30 cellular contexts compared by ENCODE assay signal in the genomic region with DNA sequence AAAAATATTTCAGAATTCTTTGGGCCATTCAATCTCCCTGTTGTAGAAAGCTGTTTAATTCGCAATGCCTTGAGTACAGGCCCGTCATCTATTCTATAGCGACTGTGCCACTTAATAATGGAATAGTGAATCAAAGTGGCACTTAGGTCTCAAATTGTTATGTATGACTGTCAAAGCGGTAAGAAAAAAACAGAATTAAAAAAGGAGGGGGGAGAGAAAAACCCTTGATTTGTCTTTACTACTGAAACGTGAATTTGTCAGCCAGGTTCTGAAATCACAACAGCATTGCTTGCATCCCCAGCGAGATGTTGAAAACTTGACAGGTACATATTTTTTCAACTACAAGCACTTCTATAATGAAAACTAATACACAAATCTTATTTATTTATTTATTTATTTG.
"Had no signal": no experiment of that assay in that cellular context is flagged by ENCODE, and none has a peak within 500 bp of the region (broad histone marks: within the 10 kb centered on the region; RNA-seq: fewer than 3 reads in every experiment).

No MANE protein-coding gene starts in this region.

- H3K4me3 ChIP-seq: ascending aorta, cardiac muscle cell had no signal

- H3K9me3 ChIP-seq: ascending aorta had no signal

- DNase-seq: activated CD4-positive, alpha-beta memory T cell treated with anti-CD3 and anti-CD28 coated beads, Interleukin-2, amount 10 ng/mL, durations not matched to agents 7 days and 5 days; activated CD4-positive, alpha-beta T cell treated with anti-CD3 and anti-CD28 coated beads for 1 hour; activated CD4-positive, alpha-beta T cell treated with anti-CD3 and anti-CD28 coated beads for 36 hours; activated CD4-positive, alpha-beta T cell treated with anti-CD3 and anti-CD28 coated beads for 48 hours; activated CD4-positive, alpha-beta T cell treated with anti-CD3 and anti-CD28 coated beads, Interleukin-2, amount 10 ng/mL, durations not matched to agents 7 days and 5 days; activated CD4-positive, alpha-beta T cell treated with anti-CD3 and anti-CD28 coated beads, Interleukin-2, amount 50 U/mL, for 48 hours; activated CD4-positive, CD25-positive, alpha-beta regulatory T cell; activated CD8-positive, alpha-beta memory T cell treated with anti-CD3 and anti-CD28 coated beads for 24 hours; activated CD8-positive, alpha-beta memory T cell treated with anti-CD3 and anti-CD28 coated beads, Interleukin-2, amount 10 ng/mL, durations not matched to agents 7 days and 5 days; activated CD8-positive, alpha-beta memory T cell treated with anti-CD3 and anti-CD28 coated beads, Interleukin-2, amount 50 U/mL, for 48 hours; activated CD8-positive, alpha-beta T cell treated with anti-CD3 and anti-CD28 coated beads, Interleukin-2, amount 10 ng/mL, durations not matched to agents 7 days and 5 days; activated effector memory CD4-positive, alpha-beta T cell treated with Interleukin-2 at 50 U/mL for 16 hours; activated gamma-delta T cell; activated naive CD4-positive, alpha-beta T cell treated with anti-CD3 and anti-CD28 coated beads, Interleukin-2, amount 10 ng/mL, durations not matched to agents 7 days and 5 days; activated naive CD4-positive, alpha-beta T cell treated with Interleukin-2 at 50 U/mL for 16 hours; activated naive CD8-positive, alpha-beta T cell treated with anti-CD3 and anti-CD28 coated beads, Interleukin-2, amount 10 ng/mL, durations not matched to agents 7 days and 5 days; activated naive CD8-positive, alpha-beta T cell treated with anti-CD3 and anti-CD28 coated beads, Interleukin-2, amount 50 U/mL, for 24 hours; activated T-cell treated with anti-CD3 and anti-CD28 coated beads, Interleukin-2, amount 50 U/mL, for 24 hours; activated T-cell treated with anti-CD3 and anti-CD28 coated beads, Interleukin-2, amount 50 U/mL, for 48 hours; amygdala; anterior cingulate cortex; central memory CD4-positive, alpha-beta T cell; T-helper 2 cell; T-helper 9 cell had no signal

- H3K36me3 ChIP-seq: ascending aorta, cardiac muscle cell had no signal

- H3K27me3 ChIP-seq: ascending aorta, cardiac muscle cell had no signal

- H3K27ac ChIP-seq: ascending aorta, cardiac muscle cell, VCaP had no signal

- FAIRE-seq: bronchial epithelial cell, colon, TTC549 had no signal
